11 cellular contexts compared by ENCODE assay signal in the genomic region with DNA sequence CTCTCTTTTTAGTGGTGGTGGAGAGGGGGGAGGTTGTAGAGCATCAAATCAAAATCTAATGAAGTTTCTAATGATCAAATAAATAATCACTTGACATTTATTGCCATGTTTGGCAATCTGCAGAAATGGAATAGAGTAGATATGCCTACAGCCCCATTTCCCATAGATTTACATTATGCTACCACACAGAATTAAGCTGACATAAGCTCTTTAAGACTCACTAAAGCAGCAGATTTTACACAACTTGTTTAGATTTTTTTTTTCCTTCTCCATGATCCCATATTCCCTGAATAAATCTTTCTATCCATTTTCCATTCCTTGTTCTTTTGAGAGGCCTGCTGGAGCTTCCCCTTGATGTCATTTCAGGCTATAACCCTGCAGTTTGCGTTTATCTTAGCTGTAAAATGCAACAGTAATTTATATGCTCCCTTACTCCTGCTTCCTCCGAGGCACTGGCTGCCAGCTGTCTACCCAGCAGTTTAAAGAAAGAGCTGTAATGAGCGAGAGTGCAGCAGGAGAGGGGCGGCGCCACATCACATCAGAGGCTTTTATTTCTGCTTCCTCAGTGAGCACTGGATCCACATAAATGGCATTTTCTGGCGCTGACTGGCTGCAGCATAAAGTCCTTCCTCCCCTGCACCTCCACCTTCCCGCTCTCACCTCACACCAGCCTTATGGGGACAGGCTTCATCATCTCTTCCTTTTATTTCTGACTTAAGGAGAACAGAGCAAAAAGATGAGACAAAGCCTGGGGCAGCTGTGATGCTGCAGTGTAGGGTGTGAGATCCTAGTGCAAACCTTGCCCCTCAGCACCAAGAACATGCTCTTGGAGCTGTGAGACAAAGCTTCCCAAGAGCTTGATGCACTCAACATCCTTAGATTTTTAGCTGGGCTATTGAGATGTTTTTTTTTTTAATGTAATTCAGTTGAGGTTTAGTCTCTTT.
DNase-seq lines count a peak whose midpoint lies in the region; ATAC-seq and TF ChIP-seq lines count a peak whose summit lies in the region.
"Had no signal": no experiment of that assay in that cellular context is flagged by ENCODE, and none has a peak within 500 bp of the region (broad histone marks: within the 10 kb centered on the region; RNA-seq: fewer than 3 reads in every experiment).

No MANE protein-coding gene starts in this region.

- peak; percentile 86 for ATAC-seq in SK-N-SH treated with all-trans-retinoic acid at 6 μM for 48 hours

- peak; percentile 12 for DNase-seq in NCI-H2196 (lab: John Stamatoyannopoulos, UW; ENCODE audit: unreplicated experiment)
- DNase-seq in NCI-H2196 treated with DMSO at 0.1 percent for 48 hours (lab: John Stamatoyannopoulos, UW; ENCODE audit: unreplicated experiment) = no peak
- peak; percentile 67 for DNase-seq in inferior parietal cortex (ENCODE audit: extremely low spot score)
- DNase-seq in transverse colon = peak; percentile 66
- no peak for DNase-seq in NAMALWA (ENCODE audit: low spot score)
- DNase-seq in Kasumi-1 (lab: John Stamatoyannopoulos, UW) = no peak
- DNase-seq in lower leg skin (ENCODE audit: low spot score in 2 of 2) = no peak
- DNase-seq: mammary epithelial cell, NCI-H1930 had no signal

- intact Hi-C loops in transverse colon (cut with DNase I; ENCODE audit: low total_unique reads) (no loop called here), lower leg skin (cut with DNase I; ENCODE audit: low total_unique reads) (no loop called here)

- no peak for TF ChIP-seq EP300 in transverse colon (IDR thresholded peaks at IDR 0.05; ENCODE audit: low read depth)

- in situ Hi-C loops in transverse colon (cut with MboI; ENCODE audit: low pct_ligation_motif_present in 1 of 4, low pct_unique_long_range_greater_than_20kb in 1 of 4, low sequenced_read_pairs in 3 of 4) = no loop called here

- H3K4me1 ChIP-seq in transverse colon = peaks cover 5 to 21% (median 8%) of the 10 kb centered on the region in 4 donors
- H3K4me1 ChIP-seq: breast epithelium had no signal

- TF ChIP-seq POLR2A in transverse colon (IDR thresholded peaks at IDR 0.05) = no peak
- TF ChIP-seq POLR2A in lower leg skin (IDR thresholded peaks at IDR 0.05) = no peak

- H3K27ac ChIP-seq in transverse colon = peak overlapping the region; percentile 0 to 24 (median 7)
- H3K27ac ChIP-seq: breast epithelium had no signal

- no peaks in the 10 kb centered on the region for H3K9me3 ChIP-seq in transverse colon
- H3K9me3 ChIP-seq: breast epithelium had no signal

- H3K27me3 ChIP-seq in transverse colon = no peaks in the 10 kb centered on the region
- H3K27me3 ChIP-seq: breast epithelium had no signal

- no peak for TF ChIP-seq CTCF in transverse colon (IDR thresholded peaks at IDR 0.05)
- no peak for TF ChIP-seq CTCF in lower leg skin (IDR thresholded peaks at IDR 0.05)

- H3K4me3 ChIP-seq in transverse colon (no peak overlapping the region), lower leg skin (ENCODE audit: low read depth, poor library complexity, severe bottlenecking) (no peak overlapping the region)
- H3K4me3 ChIP-seq: breast epithelium had no signal

- H3K36me3 ChIP-seq in transverse colon = no peaks in the 10 kb centered on the region
- H3K36me3 ChIP-seq: breast epithelium had no signal

- 11 to 26% methylated on average over 7 of the region's 7 CpGs for WGBS in transverse colon (ENCODE audit: low coverage in 1 of 2), 2 donors
- 22 to 38% methylated on average over 7 of the region's 7 CpGs for WGBS in lower leg skin, 2 donors

TF ChIP-seq in SK-N-SH treated with all-trans-retinoic acid at 6 μM for 48 hours, 23 proteins besides CTCF, POLR2A, EP300 and RAD21:
- TF ChIP-seq PPARA (CRISPR knock-in tag; IDR thresholded peaks at IDR 0.05; ENCODE audit: borderline replicate concordance) (no peak), ZC3H10 (CRISPR knock-in tag; IDR thresholded peaks at IDR 0.05) (no peak), TOX (CRISPR knock-in tag; IDR thresholded peaks at IDR 0.05; ENCODE audit: borderline replicate concordance) (no peak), SNAI2 (CRISPR knock-in tag; IDR thresholded peaks at IDR 0.05) (no peak), ESRRG (CRISPR knock-in tag; IDR thresholded peaks at IDR 0.05) (no peak), ZNF8 (CRISPR knock-in tag; IDR thresholded peaks at IDR 0.05) (no peak), ISL1 (CRISPR knock-in tag; IDR thresholded peaks at IDR 0.05) (no peak), GLIS3 (CRISPR knock-in tag; IDR thresholded peaks at IDR 0.05) (no peak), RARB (CRISPR knock-in tag; IDR thresholded peaks at IDR 0.05) (no peak)
- TF ChIP-seq, protein P1, sequence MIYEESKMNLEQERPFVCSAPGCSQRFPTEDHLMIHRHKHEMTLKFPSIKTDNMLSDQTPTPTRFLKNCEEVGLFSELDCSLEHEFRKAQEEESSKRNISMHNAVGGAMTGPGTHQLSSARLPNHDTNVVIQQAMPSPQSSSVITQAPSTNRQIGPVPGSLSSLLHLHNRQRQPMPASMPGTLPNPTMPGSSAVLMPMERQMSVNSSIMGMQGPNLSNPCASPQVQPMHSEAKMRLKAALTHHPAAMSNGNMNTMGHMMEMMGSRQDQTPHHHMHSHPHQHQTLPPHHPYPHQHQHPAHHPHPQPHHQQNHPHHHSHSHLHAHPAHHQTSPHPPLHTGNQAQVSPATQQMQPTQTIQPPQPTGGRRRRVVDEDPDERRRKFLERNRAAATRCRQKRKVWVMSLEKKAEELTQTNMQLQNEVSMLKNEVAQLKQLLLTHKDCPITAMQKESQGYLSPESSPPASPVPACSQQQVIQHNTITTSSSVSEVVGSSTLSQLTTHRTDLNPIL (CRISPR knock-in tag; IDR thresholded peaks at IDR 0.05; ENCODE audit: low read depth) = no peak
- TF ChIP-seq, protein P2, sequence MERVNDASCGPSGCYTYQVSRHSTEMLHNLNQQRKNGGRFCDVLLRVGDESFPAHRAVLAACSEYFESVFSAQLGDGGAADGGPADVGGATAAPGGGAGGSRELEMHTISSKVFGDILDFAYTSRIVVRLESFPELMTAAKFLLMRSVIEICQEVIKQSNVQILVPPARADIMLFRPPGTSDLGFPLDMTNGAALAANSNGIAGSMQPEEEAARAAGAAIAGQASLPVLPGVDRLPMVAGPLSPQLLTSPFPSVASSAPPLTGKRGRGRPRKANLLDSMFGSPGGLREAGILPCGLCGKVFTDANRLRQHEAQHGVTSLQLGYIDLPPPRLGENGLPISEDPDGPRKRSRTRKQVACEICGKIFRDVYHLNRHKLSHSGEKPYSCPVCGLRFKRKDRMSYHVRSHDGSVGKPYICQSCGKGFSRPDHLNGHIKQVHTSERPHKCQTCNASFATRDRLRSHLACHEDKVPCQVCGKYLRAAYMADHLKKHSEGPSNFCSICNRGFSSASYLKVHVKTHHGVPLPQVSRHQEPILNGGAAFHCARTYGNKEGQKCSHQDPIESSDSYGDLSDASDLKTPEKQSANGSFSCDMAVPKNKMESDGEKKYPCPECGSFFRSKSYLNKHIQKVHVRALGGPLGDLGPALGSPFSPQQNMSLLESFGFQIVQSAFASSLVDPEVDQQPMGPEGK (CRISPR knock-in tag; IDR thresholded peaks at IDR 0.05; ENCODE audit: borderline replicate concordance) = no peak

Comparison
In these comparisons a context has a peak if more than half of its experiments do, and no peak if none do; other contexts are left out.
1. DNase-seq: peak in NCI-H2196 (single experiment), inferior parietal cortex (single experiment) and transverse colon (single experiment); none in NCI-H2196 treated with DMSO at 0.1 percent for 48 hours (single experiment), NAMALWA (single experiment), Kasumi-1 (0 of 2) and lower leg skin (0 of 2).